ENCODE assay signal across 14 cellular contexts in the genomic region with DNA sequence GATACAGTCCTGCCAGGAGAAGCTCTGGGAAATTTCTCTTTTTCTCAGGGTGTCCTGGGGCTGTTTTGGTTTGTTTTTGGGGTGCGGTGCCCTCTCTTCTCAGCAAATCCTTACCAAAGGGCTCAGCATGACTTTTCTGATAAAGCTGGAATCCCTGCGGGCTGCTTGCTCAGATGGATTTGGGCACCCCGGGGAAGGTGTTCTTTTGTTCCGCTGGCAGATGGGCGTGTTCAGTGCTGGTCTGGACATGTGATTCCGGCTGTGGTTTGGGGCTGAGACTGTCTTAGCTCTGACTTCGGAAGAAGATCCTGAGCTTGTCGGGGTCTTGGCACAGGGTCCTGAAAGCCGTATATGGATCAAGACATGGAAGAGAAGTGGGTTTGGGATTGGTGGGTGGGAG.
DNase-seq lines count a peak whose midpoint lies in the region; ATAC-seq and TF ChIP-seq lines count a peak whose summit lies in the region.
"Had no signal": no experiment of that assay in that cellular context is flagged by ENCODE, and none has a peak within 500 bp of the region (broad histone marks: within the 10 kb centered on the region; RNA-seq: fewer than 3 reads in every experiment).

No MANE protein-coding gene starts in this region.

- peak overlapping the region; percentile 48 for H3K4me3 ChIP-seq in endodermal cell (ENCODE audit: low read length)
- H3K4me3 ChIP-seq: ovary, tibial artery had no signal

- H3K9me3 Mint-ChIP-seq in endodermal cell (no peaks in the 10 kb centered on the region), neural crest cell (no peaks in the 10 kb centered on the region)

- ATAC-seq in HG03159 (IDR thresholded peaks at IDR 0.05; ENCODE audit: unreplicated experiment) (no peak), HG02642 (IDR thresholded peaks at IDR 0.05; ENCODE audit: poor library complexity, unreplicated experiment) (no peak)

- H3K27ac ChIP-seq in endodermal cell (ENCODE audit: low read depth, low read length): no peak overlapping the region
- H3K27ac ChIP-seq: C4-2B, HL-60, ovary, tibial artery had no signal

- TF ChIP-seq CTCF in endodermal cell (conservative IDR thresholded peaks at IDR 0.05): no peak
- no peak for TF ChIP-seq CTCF in neural crest cell (conservative IDR thresholded peaks at IDR 0.05)
- TF ChIP-seq CTCF in GM13976 (IDR thresholded peaks at IDR 0.05; ENCODE audit: borderline replicate concordance, control extremely low read depth, extremely low read depth, insufficient read depth, missing control alignments): no peak

- H3K27me3 ChIP-seq in endodermal cell (ENCODE audit: control insufficient read depth, insufficient read depth, low read length, poor library complexity, severe bottlenecking): no peaks in the 10 kb centered on the region
- H3K27me3 ChIP-seq: ovary, tibial artery had no signal

- WGBS in endodermal cell (ENCODE audit: insufficient coverage in 1 of 2, insufficient read length in 1 of 2), 2 experiments: 23 to 33% methylated on average over 1 to 9 of the region's 9 CpGs

- peak overlapping the region; percentile 12 for H3K9ac ChIP-seq in endodermal cell (ENCODE audit: extremely low read depth, low read length, poor library complexity, severe bottlenecking)

- H3K4me1 ChIP-seq in endodermal cell (ENCODE audit: control insufficient read depth, insufficient read depth, low read length): peaks cover 7% of the 10 kb centered on the region
- H3K4me1 ChIP-seq: tibial artery had no signal

- H3K27me3 Mint-ChIP-seq in endodermal cell (ENCODE audit: insufficient read depth): peaks cover 12% of the 10 kb centered on the region
- H3K27me3 Mint-ChIP-seq in neural crest cell (ENCODE audit: low read depth): peaks cover 4% of the 10 kb centered on the region

- peak overlapping the region; percentile 91 for H3K27ac Mint-ChIP-seq in endodermal cell
- H3K27ac Mint-ChIP-seq in neural crest cell (ENCODE audit: unreplicated experiment): peak overlapping the region; percentile 65

- H3K36me3 ChIP-seq in endodermal cell (ENCODE audit: control insufficient read depth, insufficient read depth, low read length): no peaks in the 10 kb centered on the region
- H3K36me3 ChIP-seq: ovary, tibial artery had no signal

- H3K4me3 Mint-ChIP-seq in endodermal cell (peak overlapping the region; percentile 40), neural crest cell (no peak overlapping the region)

- H3K4me1 Mint-ChIP-seq in endodermal cell (peaks cover 36% of the 10 kb centered on the region), neural crest cell (peaks cover 11% of the 10 kb centered on the region)

- no peaks in the 10 kb centered on the region for H3K9me3 ChIP-seq in endodermal cell (ENCODE audit: control insufficient read depth, low read length)
- H3K9me3 ChIP-seq: ovary, tibial artery had no signal

- DNase-seq in ELF-1 (ENCODE audit: low read depth, low spot score) (peak; percentile 80), NCI-H2171 treated with DMSO at 0.1 percent for 48 hours (lab: John Stamatoyannopoulos, UW) (peak; percentile 36), endodermal cell (peak; percentile 87), neural crest cell (ENCODE audit: low read depth, low spot score) (no peak), NCI-H2029 (lab: John Stamatoyannopoulos, UW) (no peak), GM13976 (ENCODE audit: low spot score) (no peak)
- DNase-seq: activated effector memory CD4-positive, alpha-beta T cell treated with Interleukin-2 at 50 U/mL for 16 hours; NCI-H1694; ovary; tibial artery had no signal

- in situ Hi-C loops in GM13976 (cut with MboI; ENCODE audit: low sequenced_read_pairs, unreplicated experiment): loop anchor here (10.0 kb wide), 1 partner anchor 502 kb away; no protein-coding TSS in a partner anchor

- H3K36me3 Mint-ChIP-seq in endodermal cell (ENCODE audit: low read depth) (no peaks in the 10 kb centered on the region), neural crest cell (ENCODE audit: low read depth) (no peaks in the 10 kb centered on the region)

Comparison
In these comparisons a context has a peak if more than half of its experiments do, and no peak if none do; other contexts are left out.
1. DNase-seq: peak in ELF-1 (single experiment), NCI-H2171 treated with DMSO at 0.1 percent for 48 hours (single experiment) and endodermal cell (single experiment); none in neural crest cell (single experiment), NCI-H2029 (single experiment) and GM13976 (single experiment).